Comparison of ENCODE assay signal across 8 cellular contexts in the genomic region with DNA sequence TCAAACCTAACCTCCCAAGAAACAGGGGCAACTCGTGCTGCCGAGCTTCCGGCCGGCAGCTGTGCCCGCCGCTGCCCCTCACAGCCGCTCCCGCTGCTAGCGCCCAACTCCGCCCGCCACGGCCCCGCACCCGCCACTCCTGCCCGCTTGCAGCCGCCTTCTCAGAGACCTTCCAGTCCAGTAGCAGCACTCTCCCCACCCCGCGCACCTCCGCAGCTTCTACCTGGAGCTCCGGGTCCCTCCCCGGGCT. TPM values are rescaled to one million over a fixed set of nuclear protein-coding genes. Genes with fewer than 3 reads are reported as not detected.
DNase-seq lines count a peak whose midpoint lies in the region; TF ChIP-seq lines count a peak whose summit lies in the region.

No MANE protein-coding gene starts in this region.

- H3K36me3 ChIP-seq in GM23248 (ENCODE audit: low read depth) = no peaks in the 10 kb centered on the region
- no peaks in the 10 kb centered on the region for H3K36me3 ChIP-seq in muscle layer of duodenum (ENCODE audit: control insufficient read depth in 1 of 2, insufficient read depth in 2 of 2, low read length in 2 of 2)

- H2AFZ ChIP-seq in GM23248 = peak overlapping the region; percentile 93

- peak overlapping the region; percentile 36 for H3K9ac ChIP-seq in GM23248

- no peaks in the 10 kb centered on the region for H4K20me1 ChIP-seq in GM23248 (ENCODE audit: insufficient read depth)

- no peaks in the 10 kb centered on the region for H3K79me2 ChIP-seq in GM23248 (ENCODE audit: insufficient read depth)

- H3K4me1 ChIP-seq in GM23248 (ENCODE audit: insufficient read depth) (no peaks in the 10 kb centered on the region), muscle layer of duodenum (ENCODE audit: control insufficient read depth in 1 of 2, insufficient read depth in 2 of 2, low read length in 2 of 2) (peaks cover 0 to 5% of the 10 kb centered on the region in 2 donors)

- no peak overlapping the region for H3K27ac ChIP-seq in GM23248
- peak overlapping the region; percentile 61 to 92 for H3K27ac ChIP-seq in coronary artery
- H3K27ac ChIP-seq in muscle layer of duodenum (ENCODE audit: low read length) = no peak overlapping the region

- no peaks in the 10 kb centered on the region for H3K9me2 ChIP-seq in GM23248 (ENCODE audit: insufficient read depth)

- H3F3A ChIP-seq in GM23248 (ENCODE audit: insufficient read depth) = peaks cover 14% of the 10 kb centered on the region; the same call in 1 of the 2 replicates

- H3K9me3 ChIP-seq in GM23248 (ENCODE audit: low read depth) = no peaks in the 10 kb centered on the region
- no peaks in the 10 kb centered on the region for H3K9me3 ChIP-seq in muscle layer of duodenum (ENCODE audit: control insufficient read depth in 1 of 2, low read length in 2 of 2)

- TF ChIP-seq CTCF in GM12875 (IDR thresholded peaks at IDR 0.05; ENCODE audit: borderline replicate concordance, insufficient read depth, low read depth, low read length) = no peak
- TF ChIP-seq CTCF in NB4 (IDR thresholded peaks at IDR 0.05; ENCODE audit: low read depth, low read length) = no peak
- no peak for TF ChIP-seq CTCF in coronary artery (IDR thresholded peaks at IDR 0.05)
- TF ChIP-seq CTCF in GM20000 (IDR thresholded peaks at IDR 0.05; ENCODE audit: extremely low read depth, missing control alignments) = no peak

- peak overlapping the region; percentile 76 for H3K4me3 ChIP-seq in GM12875 (ENCODE audit: low read depth, low read length)
- peak overlapping the region; percentile 79 for H3K4me3 ChIP-seq in GM23248
- peak overlapping the region; percentile 80 for H3K4me3 ChIP-seq in NB4 (ENCODE audit: low read depth, low read length)
- H3K4me3 ChIP-seq in coronary artery = peak overlapping the region; percentile 100
- peak overlapping the region; percentile 87 to 97 for H3K4me3 ChIP-seq in muscle layer of duodenum (ENCODE audit: low read depth in 1 of 2, low read length in 2 of 2)

- in situ Hi-C loops in GM23248 (cut with MboI) = no loop called here

- WGBS in GM23248 (ENCODE audit: low coverage in 1 of 2, low lambda C conversion rate in 2 of 2, missing lambda C conversion rate in 2 of 2), 2 experiments = 2 to 3% methylated on average over 14 to 15 of the region's 21 CpGs

- H3K27me3 ChIP-seq in GM23248 (replicated peaks; ENCODE audit: insufficient read depth) (peaks cover 24% of the 10 kb centered on the region), muscle layer of duodenum (ENCODE audit: low read depth, low read length) (no peaks in the 10 kb centered on the region)

- TF ChIP-seq POLR2A in NB4 (IDR thresholded peaks at IDR 0.05; ENCODE audit: extremely low read depth, insufficient read length) = no peak

- DNase-seq in GM23248 (no peak), NB4 (ENCODE audit: low read depth) (no peak), coronary artery (ENCODE audit: low spot score) (no peak), hippocampal formation (lab: John Stamatoyannopoulos, UW) (no peak), SIG-M5 (lab: John Stamatoyannopoulos, UW) (no peak), GM20000 (ENCODE audit: low spot score) (no peak)

- H3K4me2 ChIP-seq in GM23248 (ENCODE audit: unreplicated experiment) = peak overlapping the region; percentile 95

RNA-seq across cellular contexts. Expression of gene C2orf15, which starts 0.7 kb away (rescaled TPM):
- not detected in 2 replicates for total RNA-seq in GM23248 (2014; rRNA removed; shearing (Covaris generic))
- not detected in 2 replicates for polyA plus RNA-seq in GM23248 (2016; fragmentation: Nextera tagmentation; extraction: Ambion mirVana)

RNA-seq across cellular contexts. Expression of gene TSGA10, which starts 14.0 kb away (rescaled TPM):
- 1.4 and 3.0 TPM in 2 replicates for total RNA-seq in GM23248 (2014; rRNA removed; shearing (Covaris generic))
- polyA plus RNA-seq in GM23248 (2016; fragmentation: Nextera tagmentation; extraction: Ambion mirVana) = 0.60 and 1.2 TPM in 2 replicates

RNA-seq across cellular contexts. Expression of gene LIPT1, which starts 14.0 kb away (rescaled TPM):
- total RNA-seq in GM23248 (2014; rRNA removed; shearing (Covaris generic)) = 6.6 and 8.8 TPM in 2 replicates
- polyA plus RNA-seq in GM23248 (2016; fragmentation: Nextera tagmentation; extraction: Ambion mirVana) = 4.6 TPM in 2 replicates

RNA-seq across cellular contexts. Expression of gene MITD1, which starts 40.1 kb away (rescaled TPM):
- 15.8 and 25.4 TPM in 2 replicates for total RNA-seq in GM23248 (2014; rRNA removed; shearing (Covaris generic))
- 20.7 and 22.0 TPM in 2 replicates for polyA plus RNA-seq in GM23248 (2016; fragmentation: Nextera tagmentation; extraction: Ambion mirVana)

RNA-seq across cellular contexts. Expression of gene MRPL30, which starts 40.2 kb away (rescaled TPM):
- 29.2 and 30.9 TPM in 2 replicates for total RNA-seq in GM23248 (2014; rRNA removed; shearing (Covaris generic))
- polyA plus RNA-seq in GM23248 (2016; fragmentation: Nextera tagmentation; extraction: Ambion mirVana) = 22.6 and 22.8 TPM in 2 replicates

Comparison
In these comparisons a context has a peak if more than half of its experiments do, and no peak if none do; other contexts are left out.
1. H3K27ac ChIP-seq: peak in coronary artery (2 of 2); none in GM23248 (single experiment) and muscle layer of duodenum (single experiment).
2. Peak in every context shown above with its lines, with median percentiles within 50 percentile points of each other: H3K4me3 ChIP-seq.